ENCODE assay signal across 1 cellular context in the genomic region with DNA sequence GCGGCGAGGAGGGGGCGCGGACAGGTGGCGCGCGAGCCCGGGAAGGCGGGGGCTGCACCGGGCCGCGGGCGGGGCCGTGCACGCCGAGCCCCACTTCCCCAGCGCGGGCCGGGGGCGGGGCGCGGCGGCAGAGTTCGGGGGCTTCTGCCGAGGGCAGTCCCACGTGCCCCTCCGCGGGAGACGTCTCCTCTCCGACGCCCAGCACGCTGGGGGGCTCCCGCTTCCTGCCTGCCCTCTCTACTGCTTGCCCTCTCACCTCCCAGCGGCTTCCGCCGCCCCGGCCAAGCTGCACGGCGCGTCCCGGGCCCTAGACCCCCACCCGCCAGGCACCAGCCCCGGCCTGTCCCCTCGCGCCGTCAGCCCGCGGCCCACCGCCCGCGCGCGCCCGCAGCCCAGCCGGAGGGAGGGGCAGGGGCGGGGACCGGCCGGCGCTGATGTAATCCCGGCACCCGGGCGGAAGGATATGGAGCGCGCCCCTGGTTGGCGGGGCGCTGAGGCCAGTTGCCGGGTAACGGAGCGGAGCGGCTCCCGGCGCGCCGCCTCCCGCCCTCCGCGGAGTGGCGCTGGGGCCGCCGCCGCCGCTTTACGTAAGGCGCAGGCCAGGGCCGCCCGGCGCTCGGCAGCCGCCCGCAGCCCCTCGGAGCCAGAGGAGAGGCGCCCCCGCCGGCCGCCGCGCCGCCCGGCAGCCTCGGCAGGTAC.
TF ChIP-seq lines count a peak whose summit lies in the region.

A gene with protein sequence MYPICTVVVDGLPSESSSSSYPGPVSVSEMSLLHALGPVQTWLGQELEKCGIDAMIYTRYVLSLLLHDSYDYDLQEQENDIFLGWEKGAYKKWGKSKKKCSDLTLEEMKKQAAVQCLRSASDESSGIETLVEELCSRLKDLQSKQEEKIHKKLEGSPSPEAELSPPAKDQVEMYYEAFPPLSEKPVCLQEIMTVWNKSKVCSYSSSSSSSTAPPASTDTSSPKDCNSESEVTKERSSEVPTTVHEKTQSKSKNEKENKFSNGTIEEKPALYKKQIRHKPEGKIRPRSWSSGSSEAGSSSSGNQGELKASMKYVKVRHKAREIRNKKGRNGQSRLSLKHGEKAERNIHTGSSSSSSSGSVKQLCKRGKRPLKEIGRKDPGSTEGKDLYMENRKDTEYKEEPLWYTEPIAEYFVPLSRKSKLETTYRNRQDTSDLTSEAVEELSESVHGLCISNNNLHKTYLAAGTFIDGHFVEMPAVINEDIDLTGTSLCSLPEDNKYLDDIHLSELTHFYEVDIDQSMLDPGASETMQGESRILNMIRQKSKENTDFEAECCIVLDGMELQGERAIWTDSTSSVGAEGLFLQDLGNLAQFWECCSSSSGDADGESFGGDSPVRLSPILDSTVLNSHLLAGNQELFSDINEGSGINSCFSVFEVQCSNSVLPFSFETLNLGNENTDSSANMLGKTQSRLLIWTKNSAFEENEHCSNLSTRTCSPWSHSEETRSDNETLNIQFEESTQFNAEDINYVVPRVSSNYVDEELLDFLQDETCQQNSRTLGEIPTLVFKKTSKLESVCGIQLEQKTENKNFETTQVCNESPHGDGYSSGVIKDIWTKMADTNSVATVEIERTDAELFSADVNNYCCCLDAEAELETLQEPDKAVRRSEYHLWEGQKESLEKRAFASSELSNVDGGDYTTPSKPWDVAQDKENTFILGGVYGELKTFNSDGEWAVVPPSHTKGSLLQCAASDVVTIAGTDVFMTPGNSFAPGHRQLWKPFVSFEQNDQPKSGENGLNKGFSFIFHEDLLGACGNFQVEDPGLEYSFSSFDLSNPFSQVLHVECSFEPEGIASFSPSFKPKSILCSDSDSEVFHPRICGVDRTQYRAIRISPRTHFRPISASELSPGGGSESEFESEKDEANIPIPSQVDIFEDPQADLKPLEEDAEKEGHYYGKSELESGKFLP (N-terminal part only) (plus strand): TSS at position 581 of the 699 bp plus-strand sequence. CDS start 41,727 bp downstream, outside the sequence.

TF ChIP-seq in HepG2, 621 proteins besides CTCF, POLR2A, EP300 and RAD21 (continued from another document and continues in another):
- TF ChIP-seq, protein P1, sequence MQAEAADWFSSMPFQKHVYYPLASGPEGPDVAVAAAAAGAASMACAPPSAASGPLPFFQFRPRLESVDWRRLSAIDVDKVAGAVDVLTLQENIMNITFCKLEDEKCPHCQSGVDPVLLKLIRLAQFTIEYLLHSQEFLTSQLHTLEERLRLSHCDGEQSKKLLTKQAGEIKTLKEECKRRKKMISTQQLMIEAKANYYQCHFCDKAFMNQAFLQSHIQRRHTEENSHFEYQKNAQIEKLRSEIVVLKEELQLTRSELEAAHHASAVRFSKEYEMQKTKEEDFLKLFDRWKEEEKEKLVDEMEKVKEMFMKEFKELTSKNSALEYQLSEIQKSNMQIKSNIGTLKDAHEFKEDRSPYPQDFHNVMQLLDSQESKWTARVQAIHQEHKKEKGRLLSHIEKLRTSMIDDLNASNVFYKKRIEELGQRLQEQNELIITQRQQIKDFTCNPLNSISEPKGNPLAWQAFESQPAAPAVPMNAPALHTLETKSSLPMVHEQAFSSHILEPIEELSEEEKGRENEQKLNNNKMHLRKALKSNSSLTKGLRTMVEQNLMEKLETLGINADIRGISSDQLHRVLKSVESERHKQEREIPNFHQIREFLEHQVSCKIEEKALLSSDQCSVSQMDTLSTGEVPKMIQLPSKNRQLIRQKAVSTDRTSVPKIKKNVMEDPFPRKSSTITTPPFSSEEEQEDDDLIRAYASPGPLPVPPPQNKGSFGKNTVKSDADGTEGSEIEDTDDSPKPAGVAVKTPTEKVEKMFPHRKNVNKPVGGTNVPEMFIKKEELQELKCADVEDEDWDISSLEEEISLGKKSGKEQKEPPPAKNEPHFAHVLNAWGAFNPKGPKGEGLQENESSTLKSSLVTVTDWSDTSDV (CRISPR knock-in tag; IDR thresholded peaks at IDR 0.05): no peak
- no peak for TF ChIP-seq ZKSCAN8 (CRISPR knock-in tag; IDR thresholded peaks at IDR 0.05; ENCODE audit: borderline replicate concordance)
- no peak for TF ChIP-seq ZNF10 (CRISPR knock-in tag; IDR thresholded peaks at IDR 0.05; ENCODE audit: borderline replicate concordance, low read depth)
- TF ChIP-seq PRMT3 (CRISPR knock-in tag; IDR thresholded peaks at IDR 0.05; ENCODE audit: borderline replicate concordance, low read depth): no peak
- TF ChIP-seq, protein P2, sequence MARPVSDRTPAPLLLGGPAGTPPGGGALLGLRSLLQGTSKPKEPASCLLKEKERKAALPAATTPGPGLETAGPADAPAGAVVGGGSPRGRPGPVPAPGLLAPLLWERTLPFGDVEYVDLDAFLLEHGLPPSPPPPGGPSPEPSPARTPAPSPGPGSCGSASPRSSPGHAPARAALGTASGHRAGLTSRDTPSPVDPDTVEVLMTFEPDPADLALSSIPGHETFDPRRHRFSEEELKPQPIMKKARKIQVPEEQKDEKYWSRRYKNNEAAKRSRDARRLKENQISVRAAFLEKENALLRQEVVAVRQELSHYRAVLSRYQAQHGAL (CRISPR knock-in tag; IDR thresholded peaks at IDR 0.05; ENCODE audit: not compliant biosample characterization): no peak
- no peak for TF ChIP-seq ZNF205 (CRISPR knock-in tag; IDR thresholded peaks at IDR 0.05)
- TF ChIP-seq KDM3A (CRISPR knock-in tag; IDR thresholded peaks at IDR 0.05; ENCODE audit: low read depth): no peak
- TF ChIP-seq, protein P3, sequence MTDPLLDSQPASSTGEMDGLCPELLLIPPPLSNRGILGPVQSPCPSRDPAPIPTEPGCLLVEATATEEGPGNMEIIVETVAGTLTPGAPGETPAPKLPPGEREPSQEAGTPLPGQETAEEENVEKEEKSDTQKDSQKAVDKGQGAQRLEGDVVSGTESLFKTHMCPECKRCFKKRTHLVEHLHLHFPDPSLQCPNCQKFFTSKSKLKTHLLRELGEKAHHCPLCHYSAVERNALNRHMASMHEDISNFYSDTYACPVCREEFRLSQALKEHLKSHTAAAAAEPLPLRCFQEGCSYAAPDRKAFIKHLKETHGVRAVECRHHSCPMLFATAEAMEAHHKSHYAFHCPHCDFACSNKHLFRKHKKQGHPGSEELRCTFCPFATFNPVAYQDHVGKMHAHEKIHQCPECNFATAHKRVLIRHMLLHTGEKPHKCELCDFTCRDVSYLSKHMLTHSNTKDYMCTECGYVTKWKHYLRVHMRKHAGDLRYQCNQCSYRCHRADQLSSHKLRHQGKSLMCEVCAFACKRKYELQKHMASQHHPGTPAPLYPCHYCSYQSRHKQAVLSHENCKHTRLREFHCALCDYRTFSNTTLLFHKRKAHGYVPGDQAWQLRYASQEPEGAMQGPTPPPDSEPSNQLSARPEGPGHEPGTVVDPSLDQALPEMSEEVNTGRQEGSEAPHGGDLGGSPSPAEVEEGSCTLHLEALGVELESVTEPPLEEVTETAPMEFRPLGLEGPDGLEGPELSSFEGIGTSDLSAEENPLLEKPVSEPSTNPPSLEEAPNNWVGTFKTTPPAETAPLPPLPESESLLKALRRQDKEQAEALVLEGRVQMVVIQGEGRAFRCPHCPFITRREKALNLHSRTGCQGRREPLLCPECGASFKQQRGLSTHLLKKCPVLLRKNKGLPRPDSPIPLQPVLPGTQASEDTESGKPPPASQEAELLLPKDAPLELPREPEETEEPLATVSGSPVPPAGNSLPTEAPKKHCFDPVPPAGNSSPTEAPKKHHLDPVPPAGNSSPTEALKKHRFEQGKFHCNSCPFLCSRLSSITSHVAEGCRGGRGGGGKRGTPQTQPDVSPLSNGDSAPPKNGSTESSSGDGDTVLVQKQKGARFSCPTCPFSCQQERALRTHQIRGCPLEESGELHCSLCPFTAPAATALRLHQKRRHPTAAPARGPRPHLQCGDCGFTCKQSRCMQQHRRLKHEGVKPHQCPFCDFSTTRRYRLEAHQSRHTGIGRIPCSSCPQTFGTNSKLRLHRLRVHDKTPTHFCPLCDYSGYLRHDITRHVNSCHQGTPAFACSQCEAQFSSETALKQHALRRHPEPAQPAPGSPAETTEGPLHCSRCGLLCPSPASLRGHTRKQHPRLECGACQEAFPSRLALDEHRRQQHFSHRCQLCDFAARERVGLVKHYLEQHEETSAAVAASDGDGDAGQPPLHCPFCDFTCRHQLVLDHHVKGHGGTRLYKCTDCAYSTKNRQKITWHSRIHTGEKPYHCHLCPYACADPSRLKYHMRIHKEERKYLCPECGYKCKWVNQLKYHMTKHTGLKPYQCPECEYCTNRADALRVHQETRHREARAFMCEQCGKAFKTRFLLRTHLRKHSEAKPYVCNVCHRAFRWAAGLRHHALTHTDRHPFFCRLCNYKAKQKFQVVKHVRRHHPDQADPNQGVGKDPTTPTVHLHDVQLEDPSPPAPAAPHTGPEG (CRISPR knock-in tag; IDR thresholded peaks at IDR 0.05): 0 out of 2 replicates have a peak, but pooled peaks have one; percentile 56
- no peak for TF ChIP-seq ZNF775 (CRISPR knock-in tag; IDR thresholded peaks at IDR 0.05; ENCODE audit: borderline replicate concordance)
- TF ChIP-seq SRY (CRISPR knock-in tag; IDR thresholded peaks at IDR 0.05): no peak; the same call in 1 of the 2 replicates
- no peak for TF ChIP-seq FOXP1 (IDR thresholded peaks at IDR 0.05)
- TF ChIP-seq FOXP1 (CRISPR knock-in tag; IDR thresholded peaks at IDR 0.05): no peak
- no peak for TF ChIP-seq ZNF557 (CRISPR knock-in tag; IDR thresholded peaks at IDR 0.05)
- TF ChIP-seq, protein P4, sequence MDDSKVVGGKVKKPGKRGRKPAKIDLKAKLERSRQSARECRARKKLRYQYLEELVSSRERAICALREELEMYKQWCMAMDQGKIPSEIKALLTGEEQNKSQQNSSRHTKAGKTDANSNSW (CRISPR knock-in tag; IDR thresholded peaks at IDR 0.05; ENCODE audit: borderline replicate concordance): peak; percentile 24; the same call in 1 of the 2 replicates
- no peak for TF ChIP-seq HOXD1 (CRISPR knock-in tag; IDR thresholded peaks at IDR 0.05)
- TF ChIP-seq, protein P5, sequence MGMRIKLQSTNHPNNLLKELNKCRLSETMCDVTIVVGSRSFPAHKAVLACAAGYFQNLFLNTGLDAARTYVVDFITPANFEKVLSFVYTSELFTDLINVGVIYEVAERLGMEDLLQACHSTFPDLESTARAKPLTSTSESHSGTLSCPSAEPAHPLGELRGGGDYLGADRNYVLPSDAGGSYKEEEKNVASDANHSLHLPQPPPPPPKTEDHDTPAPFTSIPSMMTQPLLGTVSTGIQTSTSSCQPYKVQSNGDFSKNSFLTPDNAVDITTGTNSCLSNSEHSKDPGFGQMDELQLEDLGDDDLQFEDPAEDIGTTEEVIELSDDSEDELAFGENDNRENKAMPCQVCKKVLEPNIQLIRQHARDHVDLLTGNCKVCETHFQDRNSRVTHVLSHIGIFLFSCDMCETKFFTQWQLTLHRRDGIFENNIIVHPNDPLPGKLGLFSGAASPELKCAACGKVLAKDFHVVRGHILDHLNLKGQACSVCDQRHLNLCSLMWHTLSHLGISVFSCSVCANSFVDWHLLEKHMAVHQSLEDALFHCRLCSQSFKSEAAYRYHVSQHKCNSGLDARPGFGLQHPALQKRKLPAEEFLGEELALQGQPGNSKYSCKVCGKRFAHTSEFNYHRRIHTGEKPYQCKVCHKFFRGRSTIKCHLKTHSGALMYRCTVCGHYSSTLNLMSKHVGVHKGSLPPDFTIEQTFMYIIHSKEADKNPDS (CRISPR knock-in tag; IDR thresholded peaks at IDR 0.05): no peak
- TF ChIP-seq, protein P6, sequence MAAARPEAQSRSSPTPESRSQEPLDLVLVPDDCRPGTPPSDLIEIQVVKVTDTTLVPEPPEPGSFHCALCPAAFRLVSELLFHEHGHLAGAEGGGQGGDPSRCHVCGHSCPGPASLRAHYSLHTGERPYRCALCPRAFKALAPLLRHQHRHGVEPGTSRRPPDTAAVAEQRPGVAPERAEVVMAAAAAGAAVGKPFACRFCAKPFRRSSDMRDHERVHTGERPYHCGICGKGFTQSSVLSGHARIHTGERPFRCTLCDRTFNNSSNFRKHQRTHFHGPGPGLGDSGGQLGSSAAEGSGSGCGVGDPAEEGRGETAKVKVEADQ (CRISPR knock-in tag; IDR thresholded peaks at IDR 0.05; ENCODE audit: borderline replicate concordance): no peak; the same call in 1 of the 2 replicates
- TF ChIP-seq, protein P7, sequence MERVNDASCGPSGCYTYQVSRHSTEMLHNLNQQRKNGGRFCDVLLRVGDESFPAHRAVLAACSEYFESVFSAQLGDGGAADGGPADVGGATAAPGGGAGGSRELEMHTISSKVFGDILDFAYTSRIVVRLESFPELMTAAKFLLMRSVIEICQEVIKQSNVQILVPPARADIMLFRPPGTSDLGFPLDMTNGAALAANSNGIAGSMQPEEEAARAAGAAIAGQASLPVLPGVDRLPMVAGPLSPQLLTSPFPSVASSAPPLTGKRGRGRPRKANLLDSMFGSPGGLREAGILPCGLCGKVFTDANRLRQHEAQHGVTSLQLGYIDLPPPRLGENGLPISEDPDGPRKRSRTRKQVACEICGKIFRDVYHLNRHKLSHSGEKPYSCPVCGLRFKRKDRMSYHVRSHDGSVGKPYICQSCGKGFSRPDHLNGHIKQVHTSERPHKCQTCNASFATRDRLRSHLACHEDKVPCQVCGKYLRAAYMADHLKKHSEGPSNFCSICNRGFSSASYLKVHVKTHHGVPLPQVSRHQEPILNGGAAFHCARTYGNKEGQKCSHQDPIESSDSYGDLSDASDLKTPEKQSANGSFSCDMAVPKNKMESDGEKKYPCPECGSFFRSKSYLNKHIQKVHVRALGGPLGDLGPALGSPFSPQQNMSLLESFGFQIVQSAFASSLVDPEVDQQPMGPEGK (CRISPR knock-in tag; IDR thresholded peaks at IDR 0.05): peak; percentile 83
- TF ChIP-seq, protein P8, sequence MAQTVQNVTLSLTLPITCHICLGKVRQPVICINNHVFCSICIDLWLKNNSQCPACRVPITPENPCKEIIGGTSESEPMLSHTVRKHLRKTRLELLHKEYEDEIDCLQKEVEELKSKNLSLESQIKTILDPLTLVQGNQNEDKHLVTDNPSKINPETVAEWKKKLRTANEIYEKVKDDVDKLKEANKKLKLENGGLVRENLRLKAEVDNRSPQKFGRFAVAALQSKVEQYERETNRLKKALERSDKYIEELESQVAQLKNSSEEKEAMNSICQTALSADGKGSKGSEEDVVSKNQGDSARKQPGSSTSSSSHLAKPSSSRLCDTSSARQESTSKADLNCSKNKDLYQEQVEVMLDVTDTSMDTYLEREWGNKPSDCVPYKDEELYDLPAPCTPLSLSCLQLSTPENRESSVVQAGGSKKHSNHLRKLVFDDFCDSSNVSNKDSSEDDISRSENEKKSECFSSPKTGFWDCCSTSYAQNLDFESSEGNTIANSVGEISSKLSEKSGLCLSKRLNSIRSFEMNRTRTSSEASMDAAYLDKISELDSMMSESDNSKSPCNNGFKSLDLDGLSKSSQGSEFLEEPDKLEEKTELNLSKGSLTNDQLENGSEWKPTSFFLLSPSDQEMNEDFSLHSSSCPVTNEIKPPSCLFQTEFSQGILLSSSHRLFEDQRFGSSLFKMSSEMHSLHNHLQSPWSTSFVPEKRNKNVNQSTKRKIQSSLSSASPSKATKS (CRISPR knock-in tag; IDR thresholded peaks at IDR 0.05): no peak
- TF ChIP-seq CBX5 (CRISPR knock-in tag; IDR thresholded peaks at IDR 0.05; ENCODE audit: borderline replicate concordance): no peak
- no peak; the same call in 1 of the 2 replicates for TF ChIP-seq FOSL2 (CRISPR knock-in tag; IDR thresholded peaks at IDR 0.05)
- TF ChIP-seq POGZ (CRISPR knock-in tag; IDR thresholded peaks at IDR 0.05): no peak
- TF ChIP-seq HCFC1 (IDR thresholded peaks at IDR 0.05; ENCODE audit: low read depth, low read length): no peak; the same call in 1 of the 2 replicates
- TF ChIP-seq, protein P9, sequence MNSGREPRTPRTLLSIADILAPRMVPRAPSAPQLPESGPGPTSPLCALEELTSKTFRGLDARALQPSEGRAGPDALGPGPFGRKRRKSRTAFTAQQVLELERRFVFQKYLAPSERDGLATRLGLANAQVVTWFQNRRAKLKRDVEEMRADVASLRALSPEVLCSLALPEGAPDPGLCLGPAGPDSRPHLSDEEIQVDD (CRISPR knock-in tag; IDR thresholded peaks at IDR 0.05; ENCODE audit: borderline replicate concordance): no peak
- TF ChIP-seq ZNF781 (CRISPR knock-in tag; IDR thresholded peaks at IDR 0.05; ENCODE audit: borderline replicate concordance, not compliant biosample characterization): no peak
- no peak for TF ChIP-seq NFIC (IDR thresholded peaks at IDR 0.05; ENCODE audit: low read length)
- no peak for TF ChIP-seq ZNF549 (CRISPR knock-in tag; IDR thresholded peaks at IDR 0.05)
- TF ChIP-seq GTF3A (CRISPR knock-in tag; conservative IDR thresholded peaks at IDR 0.05): no peak
